21 cellular contexts compared by ENCODE assay signal in genomic region chr7:12884856-12885440, GRCh38.
A peak's percentile ranks its signal among the peaks of the same experiment; 100 is the strongest.
DNase-seq lines count a peak whose midpoint lies in the region; ATAC-seq and TF ChIP-seq lines count a peak whose summit lies in the region.
"Had no signal": no experiment of that assay in that cellular context is flagged by ENCODE, and none has a peak within 500 bp of the region (broad histone marks: within the 10 kb centered on the region; RNA-seq: fewer than 3 reads in every experiment).

No MANE protein-coding gene starts in this region.

- H3K4me3 ChIP-seq in MG63 (no peak overlapping the region), brain microvascular endothelial cell (ENCODE audit: low read depth, low read length) (no peak overlapping the region)
- H3K4me3 ChIP-seq: ascending aorta, coronary artery, PC-9, prostate gland, suprapubic skin had no signal

- H3K9me3 ChIP-seq in MG63 = no peaks in the 10 kb centered on the region
- H3K9me3 ChIP-seq: ascending aorta, prostate gland, suprapubic skin had no signal

- H3K36me3 ChIP-seq in MG63 (no peaks in the 10 kb centered on the region), brain microvascular endothelial cell (replicated peaks) (no peaks in the 10 kb centered on the region)
- H3K36me3 ChIP-seq: ascending aorta, prostate gland, suprapubic skin had no signal

- no peak for TF ChIP-seq CTCF in brain microvascular endothelial cell (IDR thresholded peaks at IDR 0.05; ENCODE audit: low read depth, low read length, missing control alignments)

- in situ Hi-C loops in brain microvascular endothelial cell (cut with HindIII; ENCODE audit: low pct_ligation_motif_present, low sequenced_read_pairs) = no loop called here

- no peak overlapping the region for H3K27ac ChIP-seq in brain microvascular endothelial cell
- H3K27ac ChIP-seq: ascending aorta, coronary artery, PC-9, prostate gland, suprapubic skin, VCaP had no signal

- peak; percentile 75 for DNase-seq in EH (ENCODE audit: low read depth)
- DNase-seq in MG63 = peak; percentile 65
- DNase-seq in fibroblast of peridontal ligament (ENCODE audit: extremely low read depth) = peak; percentile 16
- peak; percentile 76 for DNase-seq in renal cortical epithelial cell (ENCODE audit: low read depth)
- DNase-seq in brain microvascular endothelial cell = no peak
- DNase-seq in NCI-H2107 (lab: John Stamatoyannopoulos, UW) = no peak
- no peak for DNase-seq in NCI-H510A (lab: John Stamatoyannopoulos, UW)
- DNase-seq: activated CD4-positive, alpha-beta T cell treated with anti-CD3 and anti-CD28 coated beads, Interleukin-2, amount 50 U/mL, for 48 hours; activated naive CD4-positive, alpha-beta T cell treated with anti-CD3 and anti-CD28 coated beads, Interleukin-2, amount 10 ng/mL, durations not matched to agents 7 days and 5 days; DMS79 treated with DMSO at 0.1 percent for 48 hours; Kasumi-1; left colon; NCI-H1105 treated with DMSO at 0.1 percent for 48 hours; PC-9; stimulated activated CD4-positive, alpha-beta T cell treated with anti-CD3 and anti-CD28 coated beads, Interleukin-12 subunit alpha, Interleukin-12 subunit beta, amount 100 ng/mL, for 4 hours had no signal

- ATAC-seq in GM21619 (IDR thresholded peaks at IDR 0.05; ENCODE audit: unreplicated experiment) = no peak
- ATAC-seq: left colon had no signal

- H3K27me3 ChIP-seq in MG63 = no peaks in the 10 kb centered on the region
- H3K27me3 ChIP-seq in brain microvascular endothelial cell (replicated peaks) = no peaks in the 10 kb centered on the region
- H3K27me3 ChIP-seq: ascending aorta, suprapubic skin had no signal

Comparison
In these comparisons a context has a peak if more than half of its experiments do, and no peak if none do; other contexts are left out.
1. DNase-seq: peak in EH (single experiment), MG63 (single experiment), fibroblast of peridontal ligament (single experiment) and renal cortical epithelial cell (single experiment); none in brain microvascular endothelial cell (single experiment), NCI-H2107 (single experiment) and NCI-H510A (single experiment).